ENCODE assay signal across 1 cellular context in genomic region chr2:111944536-111945210, GRCh38.
TF ChIP-seq lines count a peak whose summit lies in the region.

No MANE protein-coding gene starts in this region.

TF ChIP-seq in HepG2, 621 proteins besides CTCF, POLR2A, EP300 and RAD21 (continued from another document and continues in another):
- TF ChIP-seq ZBTB4 (CRISPR knock-in tag; IDR thresholded peaks at IDR 0.05; ENCODE audit: borderline replicate concordance) (no peak), DR1 (CRISPR knock-in tag; IDR thresholded peaks at IDR 0.05) (no peak), TFDP1 (CRISPR knock-in tag; IDR thresholded peaks at IDR 0.05; ENCODE audit: borderline replicate concordance) (no peak; the same call in 1 of the 2 replicates), ARNTL (CRISPR knock-in tag; IDR thresholded peaks at IDR 0.05) (0 out of 2 replicates have a peak, but pooled peaks have one; percentile 15), SOX6 (IDR thresholded peaks at IDR 0.05) (no peak), SOX6 (CRISPR knock-in tag; IDR thresholded peaks at IDR 0.05) (peak; percentile 95), CENPBD1 (CRISPR knock-in tag; IDR thresholded peaks at IDR 0.05; ENCODE audit: borderline replicate concordance, low read depth) (no peak), GATA4 (IDR thresholded peaks at IDR 0.05; ENCODE audit: borderline replicate concordance, low read depth) (peak; percentile 45; the same call in 1 of the 2 replicates), NCOR1 (IDR thresholded peaks at IDR 0.05; ENCODE audit: borderline replicate concordance, low read length) (peak; percentile 77), TFAP4 (IDR thresholded peaks at IDR 0.05; ENCODE audit: borderline replicate concordance, low read depth) (no peak; the same call in 1 of the 2 replicates), FOXA3 (CRISPR knock-in tag; IDR thresholded peaks at IDR 0.05) (peak; percentile 72), HNF4A (CRISPR knock-in tag; IDR thresholded peaks at IDR 0.05) (peak; percentile 85), ZMYM3 (CRISPR knock-in tag; IDR thresholded peaks at IDR 0.05) (no peak), HMGA1 (CRISPR knock-in tag; conservative IDR thresholded peaks at IDR 0.05) (no peak), MEF2D (CRISPR knock-in tag; IDR thresholded peaks at IDR 0.05) (peak; percentile 71), ZNF574 (CRISPR knock-in tag; IDR thresholded peaks at IDR 0.05) (no peak), NFKBIZ (CRISPR knock-in tag; IDR thresholded peaks at IDR 0.05) (no peak), AHR (CRISPR knock-in tag; IDR thresholded peaks at IDR 0.05) (no peak), GATAD2A (CRISPR knock-in tag; IDR thresholded peaks at IDR 0.05) (peak; percentile 88), ISL2 (CRISPR knock-in tag; IDR thresholded peaks at IDR 0.05) (0 out of 2 replicates have a peak, but pooled peaks have one; percentile 39), ZNF740 (CRISPR knock-in tag; IDR thresholded peaks at IDR 0.05) (no peak), MIXL1 (CRISPR knock-in tag; IDR thresholded peaks at IDR 0.05) (peak; percentile 50), ZBTB26 (CRISPR knock-in tag; IDR thresholded peaks at IDR 0.05; ENCODE audit: borderline replicate concordance) (no peak), SSRP1 (CRISPR knock-in tag; IDR thresholded peaks at IDR 0.05) (no peak), TBX2 (CRISPR knock-in tag; IDR thresholded peaks at IDR 0.05; ENCODE audit: borderline replicate concordance) (0 out of 2 replicates have a peak, but pooled peaks have one; percentile 51), ZNF18 (CRISPR knock-in tag; IDR thresholded peaks at IDR 0.05; ENCODE audit: insufficient replicate concordance) (no peak), KLF13 (CRISPR knock-in tag; IDR thresholded peaks at IDR 0.05) (no peak), CREM (IDR thresholded peaks at IDR 0.05) (peak; percentile 71), CREM (CRISPR knock-in tag; IDR thresholded peaks at IDR 0.05) (no peak), ELF4 (CRISPR knock-in tag; IDR thresholded peaks at IDR 0.05; ENCODE audit: borderline replicate concordance) (no peak), RFXAP (CRISPR knock-in tag; IDR thresholded peaks at IDR 0.05; ENCODE audit: borderline replicate concordance) (no peak), SP5 (CRISPR knock-in tag; IDR thresholded peaks at IDR 0.05; ENCODE audit: borderline replicate concordance, low read depth) (no peak), PHF20 (CRISPR knock-in tag; IDR thresholded peaks at IDR 0.05) (no peak), REXO4 (CRISPR knock-in tag; IDR thresholded peaks at IDR 0.05; ENCODE audit: borderline replicate concordance) (no peak), JDP2 (CRISPR knock-in tag; IDR thresholded peaks at IDR 0.05; ENCODE audit: borderline replicate concordance) (no peak), PRPF4 (IDR thresholded peaks at IDR 0.05; ENCODE audit: low read depth, low read length, poor library complexity, severe bottlenecking) (no peak), ZNF687 (CRISPR knock-in tag; IDR thresholded peaks at IDR 0.05) (no peak), MED13 (CRISPR knock-in tag; IDR thresholded peaks at IDR 0.05) (no peak), ZSCAN22 (CRISPR knock-in tag; IDR thresholded peaks at IDR 0.05) (0 out of 2 replicates have a peak, but pooled peaks have one; percentile 15), SAFB2 (CRISPR knock-in tag; IDR thresholded peaks at IDR 0.05; ENCODE audit: borderline replicate concordance, low read depth) (no peak), HNF1A (IDR thresholded peaks at IDR 0.05; ENCODE audit: low read depth) (0 out of 2 replicates have a peak, but pooled peaks have one; percentile 45), HNF1A (CRISPR knock-in tag; IDR thresholded peaks at IDR 0.05; ENCODE audit: borderline replicate concordance) (no peak), ZNF30 (CRISPR knock-in tag; IDR thresholded peaks at IDR 0.05) (no peak)
